Comparison of ENCODE assay signal across 32 cellular contexts in genomic region chr16:3119286-3119685, GRCh38. TPM values are rescaled to one million over a fixed set of nuclear protein-coding genes. Genes with fewer than 3 reads are reported as not detected.
"Had no signal": no experiment of that assay in that cellular context is flagged by ENCODE, and none has a peak within 500 bp of the region (broad histone marks: within the 10 kb centered on the region; RNA-seq: fewer than 3 reads in every experiment).

No MANE protein-coding gene starts in this region.

- H3K9me3 ChIP-seq: esophagus muscularis mucosa, gastrocnemius medialis had no signal

- DNase-seq: activated CD4-positive, alpha-beta memory T cell treated with anti-CD3 and anti-CD28 coated beads, Interleukin-2, amount 10 ng/mL, durations not matched to agents 7 days and 5 days; activated CD4-positive, alpha-beta T cell treated with anti-CD3 and anti-CD28 coated beads for 1 hour; activated CD4-positive, alpha-beta T cell treated with anti-CD3 and anti-CD28 coated beads for 4 hours; activated CD4-positive, alpha-beta T cell treated with anti-CD3 and anti-CD28 coated beads, Interleukin-2, amount 10 ng/mL, durations not matched to agents 7 days and 5 days; activated CD4-positive, alpha-beta T cell treated with anti-CD3 and anti-CD28 coated beads, Interleukin-2, amount 50 U/mL, for 4 hours; activated CD8-positive, alpha-beta memory T cell treated with anti-CD3 and anti-CD28 coated beads, Interleukin-2, amount 50 U/mL, for 48 hours; activated gamma-delta T cell; activated naive CD4-positive, alpha-beta T cell; activated naive CD4-positive, alpha-beta T cell treated with anti-CD3 and anti-CD28 coated beads, Interleukin-2, amount 10 ng/mL, durations not matched to agents 7 days and 5 days; activated T-cell treated with anti-CD3 and anti-CD28 coated beads for 4 hours; activated T-cell treated with anti-CD3 and anti-CD28 coated beads, Interleukin-2, amount 50 U/mL, for 24 hours; activated T-cell treated with anti-CD3 and anti-CD28 coated beads, Interleukin-2, amount 50 U/mL, for 72 hours; amniotic stem cell; anterior cingulate cortex; brain microvascular endothelial cell; cortex of kidney; dermis blood vessel endothelial cell; effector CD4-positive, alpha-beta T cell; effector memory CD8-positive, alpha-beta T cell; erythroblast; foreskin keratinocyte; gastrocnemius medialis; T-helper 2 cell had no signal

- H3K4me3 ChIP-seq: esophagus muscularis mucosa, gastrocnemius medialis had no signal

- H3K27me3 Mint-ChIP-seq: activated CD4-positive, alpha-beta T cell treated with anti-CD3 and anti-CD28 coated beads, Interleukin-2, amount 10 ng/mL, durations not matched to agents 7 days and 5 days; activated naive CD8-positive, alpha-beta T cell; activated T-cell treated with anti-CD3 and anti-CD28 coated beads, Interleukin-2, amount 50 U/mL, for 24 hours; central memory CD8-positive, alpha-beta T cell; effector memory CD8-positive, alpha-beta T cell had no signal

- ATAC-seq: activated T-cell treated with anti-CD3 and anti-CD28 coated beads, Interleukin-2, amount 50 U/mL, for 72 hours; effector memory CD8-positive, alpha-beta T cell; foreskin keratinocyte; gastrocnemius medialis had no signal

- H3K27ac Mint-ChIP-seq: activated CD4-positive, alpha-beta memory T cell treated with anti-CD3 and anti-CD28 coated beads, Interleukin-2, amount 10 ng/mL, durations not matched to agents 7 days and 5 days; activated CD4-positive, alpha-beta T cell treated with anti-CD3 and anti-CD28 coated beads, Interleukin-2, amount 10 ng/mL, durations not matched to agents 7 days and 5 days; activated naive CD4-positive, alpha-beta T cell treated with anti-CD3 and anti-CD28 coated beads, Interleukin-2, amount 10 ng/mL, durations not matched to agents 7 days and 5 days; activated naive CD8-positive, alpha-beta T cell; activated T-cell treated with anti-CD3 and anti-CD28 coated beads, Interleukin-2, amount 50 U/mL, for 24 hours; activated T-cell treated with anti-CD3 and anti-CD28 coated beads, Interleukin-2, amount 50 U/mL, for 72 hours; effector memory CD8-positive, alpha-beta T cell had no signal

- H3K27me3 ChIP-seq: brain microvascular endothelial cell, esophagus muscularis mucosa, foreskin keratinocyte, gastrocnemius medialis had no signal

- H3K27ac ChIP-seq: brain microvascular endothelial cell, esophagus muscularis mucosa, foreskin keratinocyte, gastrocnemius medialis had no signal

- H3K36me3 Mint-ChIP-seq: activated naive CD4-positive, alpha-beta T cell treated with anti-CD3 and anti-CD28 coated beads, Interleukin-2, amount 10 ng/mL, durations not matched to agents 7 days and 5 days had no signal

- FAIRE-seq: astrocyte, bronchial epithelial cell, colon had no signal

- H3K4me3 Mint-ChIP-seq: activated CD4-positive, alpha-beta memory T cell treated with anti-CD3 and anti-CD28 coated beads, Interleukin-2, amount 10 ng/mL, durations not matched to agents 7 days and 5 days; activated CD4-positive, alpha-beta T cell treated with anti-CD3 and anti-CD28 coated beads, Interleukin-2, amount 10 ng/mL, durations not matched to agents 7 days and 5 days; activated naive CD4-positive, alpha-beta T cell treated with anti-CD3 and anti-CD28 coated beads, Interleukin-2, amount 10 ng/mL, durations not matched to agents 7 days and 5 days; activated naive CD8-positive, alpha-beta T cell; activated T-cell treated with anti-CD3 and anti-CD28 coated beads, Interleukin-2, amount 50 U/mL, for 24 hours; activated T-cell treated with anti-CD3 and anti-CD28 coated beads, Interleukin-2, amount 50 U/mL, for 72 hours; central memory CD8-positive, alpha-beta T cell; effector memory CD8-positive, alpha-beta T cell had no signal

- H3K9me3 Mint-ChIP-seq: activated CD4-positive, alpha-beta memory T cell treated with anti-CD3 and anti-CD28 coated beads, Interleukin-2, amount 10 ng/mL, durations not matched to agents 7 days and 5 days; activated CD4-positive, alpha-beta T cell treated with anti-CD3 and anti-CD28 coated beads, Interleukin-2, amount 10 ng/mL, durations not matched to agents 7 days and 5 days; activated naive CD4-positive, alpha-beta T cell treated with anti-CD3 and anti-CD28 coated beads, Interleukin-2, amount 10 ng/mL, durations not matched to agents 7 days and 5 days; activated T-cell treated with anti-CD3 and anti-CD28 coated beads, Interleukin-2, amount 50 U/mL, for 24 hours; activated T-cell treated with anti-CD3 and anti-CD28 coated beads, Interleukin-2, amount 50 U/mL, for 72 hours; central memory CD8-positive, alpha-beta T cell; effector memory CD8-positive, alpha-beta T cell had no signal

- H3K4me1 ChIP-seq: foreskin keratinocyte had no signal

RNA-seq across cellular contexts. Expression of gene ZNF205, which starts 6.9 kb away (rescaled TPM):
- total RNA-seq: activated CD4-positive, alpha-beta memory T cell treated with anti-CD3 and anti-CD28 coated beads, Interleukin-2, amount 10 ng/mL, durations not matched to agents 7 days and 5 days; activated CD4-positive, alpha-beta T cell treated with anti-CD3 and anti-CD28 coated beads, Interleukin-2, amount 10 ng/mL, durations not matched to agents 7 days and 5 days had no signal

RNA-seq across cellular contexts. Expression of gene ZSCAN10, which starts 20.2 kb away (rescaled TPM):
- total RNA-seq: bronchial epithelial cell, cardiac septum, cerebellum, dermis blood vessel endothelial cell, esophagus muscularis mucosa, foreskin keratinocyte, gastrocnemius medialis had no signal
- polyA plus RNA-seq: adipose tissue, foreskin keratinocyte had no signal
